ENCODE assay signal across 32 cellular contexts in the genomic region with DNA sequence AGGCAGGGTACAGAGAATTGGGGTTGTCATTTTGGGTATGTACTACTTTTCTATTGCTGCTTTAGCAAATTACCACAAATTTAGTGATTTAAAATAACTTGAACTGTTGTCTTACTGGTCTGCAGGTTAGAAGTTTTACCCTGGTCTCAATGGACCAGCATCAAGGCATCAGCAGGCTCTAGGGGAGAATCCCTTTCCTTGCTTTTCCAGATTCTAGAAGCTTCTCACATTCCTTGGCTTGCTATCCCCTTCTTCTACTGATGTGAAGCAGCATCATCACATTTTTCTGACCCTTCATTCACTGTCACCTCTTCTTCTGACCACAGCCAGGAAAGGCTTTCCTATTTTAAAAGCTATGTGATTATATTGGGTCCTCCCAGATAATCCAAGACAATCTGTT.
"Had no signal": no experiment of that assay in that cellular context is flagged by ENCODE, and none has a peak within 500 bp of the region (broad histone marks: within the 10 kb centered on the region; RNA-seq: fewer than 3 reads in every experiment).

No MANE protein-coding gene starts in this region.

- H3K27ac Mint-ChIP-seq: activated CD4-positive, alpha-beta T cell treated with anti-CD3 and anti-CD28 coated beads, Interleukin-2, amount 10 ng/mL, durations not matched to agents 24 days and 14 days; activated CD8-positive, alpha-beta T cell treated with anti-CD3 and anti-CD28 coated beads for 36 hours; activated naive CD4-positive, alpha-beta T cell treated with anti-CD3 and anti-CD28 coated beads, Interleukin-2, amount 50 U/mL, for 24 hours; activated naive CD8-positive, alpha-beta T cell treated with anti-CD3 and anti-CD28 coated beads, Interleukin-2, amount 10 ng/mL, durations not matched to agents 7 days and 5 days; activated T-helper 2 cell treated with anti-CD3 and anti-CD28 coated beads, Interferon-gamma antibody, Interleukin-2, Interleukin-4, amounts not matched to agents 10 μg/mL and 5 μg/mL and 100 μg/mL, durations not matched to agents 14 hours and 24 hours and 36 hours had no signal

- DNase-seq: activated CD4-positive, alpha-beta T cell treated with anti-CD3 and anti-CD28 coated beads, Interleukin-2, amount 10 ng/mL, durations not matched to agents 24 days and 14 days; activated CD4-positive, alpha-beta T cell treated with anti-CD3 and anti-CD28 coated beads, Interleukin-2, amount 50 U/mL, for 4 hours; activated CD4-positive, CD25-positive, alpha-beta regulatory T cell; activated CD8-positive, alpha-beta T cell treated with anti-CD3 and anti-CD28 coated beads for 36 hours; activated gamma-delta T cell; activated naive CD4-positive, alpha-beta T cell treated with Interleukin-2 at 50 U/mL for 16 hours; activated naive CD8-positive, alpha-beta T cell treated with anti-CD3 and anti-CD28 coated beads, Interleukin-2, amount 10 ng/mL, durations not matched to agents 7 days and 5 days; activated T-cell treated with anti-CD3 and anti-CD28 coated beads, Interleukin-2, amount 50 U/mL, for 1 hour; amygdala; NCI-H1092 treated with DMSO at 0.1 percent for 48 hours; NCI-H1417; NCI-H146; NCI-H187; NCI-H2029 treated with DMSO at 0.1 percent for 48 hours; NCI-H2107; NCI-H2171; NCI-H510A; NCI-H526; NCI-H748 treated with DMSO at 0.1 percent for 48 hours; NK-92 treated with Interleukin-12 subunit alpha and Interleukin-12 subunit beta, amount 100 ng/mL, for 24 hours; PC-3; Peyer's patch; RPMI8226; SHP77 treated with DMSO at 0.1 percent for 48 hours; T-helper 1 cell; T-helper 2 cell; T-helper 9 cell had no signal

- H3K4me3 Mint-ChIP-seq: activated CD4-positive, alpha-beta T cell treated with anti-CD3 and anti-CD28 coated beads, Interleukin-2, amount 10 ng/mL, durations not matched to agents 24 days and 14 days; activated CD8-positive, alpha-beta T cell treated with anti-CD3 and anti-CD28 coated beads for 36 hours; activated naive CD4-positive, alpha-beta T cell treated with anti-CD3 and anti-CD28 coated beads, Interleukin-2, amount 50 U/mL, for 24 hours; activated naive CD8-positive, alpha-beta T cell treated with anti-CD3 and anti-CD28 coated beads, Interleukin-2, amount 10 ng/mL, durations not matched to agents 7 days and 5 days had no signal

- H3K27me3 Mint-ChIP-seq: activated naive CD4-positive, alpha-beta T cell treated with anti-CD3 and anti-CD28 coated beads, Interleukin-2, amount 50 U/mL, for 24 hours had no signal

- H3K4me1 Mint-ChIP-seq: activated CD4-positive, alpha-beta T cell treated with anti-CD3 and anti-CD28 coated beads, Interleukin-2, amount 10 ng/mL, durations not matched to agents 24 days and 14 days; activated naive CD4-positive, alpha-beta T cell treated with anti-CD3 and anti-CD28 coated beads, Interleukin-2, amount 50 U/mL, for 24 hours had no signal

- H3K4me1 ChIP-seq: ascending aorta, breast epithelium, Peyer's patch had no signal

- H3K27ac ChIP-seq: ascending aorta, breast epithelium, Peyer's patch, VCaP had no signal

- H3K9me3 ChIP-seq: ascending aorta, breast epithelium, Peyer's patch had no signal

- ATAC-seq: activated CD8-positive, alpha-beta T cell treated with anti-CD3 and anti-CD28 coated beads for 36 hours; PC-3 had no signal

- H3K4me3 ChIP-seq: ascending aorta, breast epithelium, Peyer's patch had no signal

- H3K9me3 Mint-ChIP-seq: activated CD8-positive, alpha-beta T cell treated with anti-CD3 and anti-CD28 coated beads for 36 hours; activated naive CD4-positive, alpha-beta T cell treated with anti-CD3 and anti-CD28 coated beads, Interleukin-2, amount 50 U/mL, for 24 hours; activated naive CD8-positive, alpha-beta T cell treated with anti-CD3 and anti-CD28 coated beads, Interleukin-2, amount 10 ng/mL, durations not matched to agents 7 days and 5 days; activated T-helper 2 cell treated with anti-CD3 and anti-CD28 coated beads, Interferon-gamma antibody, Interleukin-2, Interleukin-4, amounts not matched to agents 10 μg/mL and 5 μg/mL and 100 μg/mL, durations not matched to agents 14 hours and 24 hours and 36 hours had no signal

- H3K27me3 ChIP-seq: ascending aorta, breast epithelium, Peyer's patch had no signal

- H3K36me3 ChIP-seq: ascending aorta, breast epithelium, Peyer's patch had no signal
